Comparison of ENCODE assay signal across 1 cellular context in genomic region chr9:82206490-82206889, GRCh38.
TF ChIP-seq lines count a peak whose summit lies in the region.

No MANE protein-coding gene starts in this region.

TF ChIP-seq in GM23338, 12 proteins besides CTCF, POLR2A, EP300 and RAD21 (continued from another document):
- TF ChIP-seq ZNF462 (CRISPR knock-in tag; IDR thresholded peaks at IDR 0.05), result no peak
- no peak for TF ChIP-seq POLR2AphosphoS5 (IDR thresholded peaks at IDR 0.05; ENCODE audit: low read depth)
